In genomic region chr22:45435544-45436139, GRCh38 we compare ENCODE assay signal across 8 cellular contexts. TPM values are rescaled to one million over a fixed set of nuclear protein-coding genes. Genes with fewer than 3 reads are reported as not detected.
DNase-seq lines count a peak whose midpoint lies in the region; ATAC-seq, FAIRE-seq and TF ChIP-seq lines count a peak whose summit lies in the region.

No MANE protein-coding gene starts in this region.

- H3K9ac ChIP-seq in HepG2 (ENCODE audit: insufficient read depth, low read depth, low read length): peak overlapping the region; percentile 64

- no peak overlapping the region for H3K4me3 Mint-ChIP-seq in activated CD4-positive, alpha-beta T cell treated with anti-CD3 and anti-CD28 coated beads, Interleukin-2, amount 10 ng/mL, durations not matched to agents 7 days and 5 days

- no peaks in the 10 kb centered on the region for H3K27me3 Mint-ChIP-seq in activated CD4-positive, alpha-beta T cell treated with anti-CD3 and anti-CD28 coated beads, Interleukin-2, amount 10 ng/mL, durations not matched to agents 7 days and 5 days

- H3K27ac ChIP-seq in HepG2 (ENCODE audit: extremely low read length, insufficient read depth, low read length): peak overlapping the region; percentile 20

- no peaks in the 10 kb centered on the region for H3K9me3 ChIP-seq in HepG2 (ENCODE audit: low read length)

- no peaks in the 10 kb centered on the region for H3K36me3 Mint-ChIP-seq in activated CD4-positive, alpha-beta T cell treated with anti-CD3 and anti-CD28 coated beads, Interleukin-2, amount 10 ng/mL, durations not matched to agents 7 days and 5 days (ENCODE audit: low read depth)

- FAIRE-seq in HepG2 (lab: Jason Lieb, UNC): peak; percentile 97

- peaks cover 38% of the 10 kb centered on the region for H3K4me1 ChIP-seq in HepG2 (ENCODE audit: insufficient read depth, low read length)

- peak; percentile 86 for TF ChIP-seq RAD21 in HepG2 (CRISPR knock-in tag; IDR thresholded peaks at IDR 0.05)

- peak overlapping the region; percentile 98 for H2AFZ ChIP-seq in HepG2 (ENCODE audit: low read length)

- BruUV-seq in HepG2 (replicated peaks; lab: Mats Ljungman, UMichigan): no TSS peak

- in situ Hi-C loops in HepG2 (cut with HindIII; ENCODE audit: extremely low pct_ligation_motif_present, low pct_unique_long_range_greater_than_20kb): no loop called here

- DNase-seq in AG09309 (ENCODE audit: low read depth) (peak; percentile 73), GOT3 (lab: John Stamatoyannopoulos, UW) (peak; percentile 50), NCI-H524 (lab: John Stamatoyannopoulos, UW) (peak; percentile 64 to 85), dermis blood vessel endothelial cell (peak; percentile 95), HepG2 (ENCODE audit: low spot score) (peak; percentile 75), OCI-M2 (lab: John Stamatoyannopoulos, UW; ENCODE audit: unreplicated experiment) (no peak)
- peak; percentile 83 for DNase-seq in activated CD4-positive, alpha-beta T cell treated with anti-CD3 and anti-CD28 coated beads, Interleukin-2, amount 10 ng/mL, durations not matched to agents 7 days and 5 days
- DNase-seq in stimulated activated CD4-positive, alpha-beta T cell treated with anti-CD3 and anti-CD28 coated beads, Interleukin-1b, Interleukin-23, amount 100 ng/mL, for 48 hours: peak; percentile 75

- H3K27me3 ChIP-seq in HepG2 (ENCODE audit: control insufficient read depth in 1 of 2, insufficient read depth in 2 of 2, low read length in 2 of 2): no peaks in the 10 kb centered on the region; a peak in 1 of 5 replicates

- ATAC-seq in HepG2: peak; percentile 91

- H3K9me3 Mint-ChIP-seq in activated CD4-positive, alpha-beta T cell treated with anti-CD3 and anti-CD28 coated beads, Interleukin-2, amount 10 ng/mL, durations not matched to agents 7 days and 5 days: no peaks in the 10 kb centered on the region

- H3K4me1 Mint-ChIP-seq in activated CD4-positive, alpha-beta T cell treated with anti-CD3 and anti-CD28 coated beads, Interleukin-2, amount 10 ng/mL, durations not matched to agents 7 days and 5 days: peaks cover 16% of the 10 kb centered on the region

- TF ChIP-seq EP300 in HepG2 (IDR thresholded peaks at IDR 0.05; ENCODE audit: low read depth in 2 of 2, low read length in 2 of 2): peak in 1 of 2 experiments; percentile 3; a peak in 1 of 4 replicates
- TF ChIP-seq EP300 in HepG2 (CRISPR knock-in tag; IDR thresholded peaks at IDR 0.05; ENCODE audit: borderline replicate concordance): no peak

- CTCF ChIA-PET in activated CD4-positive, alpha-beta T cell treated with anti-CD3 and anti-CD28 coated beads, Interleukin-2, amount 10 ng/mL, durations not matched to agents 7 days and 5 days (lab: Charles Lee): no interaction called here
- CTCF ChIA-PET in HepG2 (lab: Yijun Ruan, JAX; ENCODE audit: low intra/inter-chr PET ratio, low total read pairs): interaction anchor here (1.6 to 2.5 kb wide), 3 partner anchors 118 to 167 kb away, joined by 7 to 22 read pairs (median 8); partner anchors contain the start of gene UPK3A

- no peak overlapping the region for H3K27ac Mint-ChIP-seq in activated CD4-positive, alpha-beta T cell treated with anti-CD3 and anti-CD28 coated beads, Interleukin-2, amount 10 ng/mL, durations not matched to agents 7 days and 5 days

- peak overlapping the region; percentile 93 for H3K4me2 ChIP-seq in HepG2 (ENCODE audit: low read depth, low read length)

- no peak for TF ChIP-seq POLR2A in HepG2 (IDR thresholded peaks at IDR 0.05; ENCODE audit: insufficient read depth in 1 of 2, low read depth in 2 of 2, low read length in 2 of 2)

- intact Hi-C loops in HepG2 (cut with micrococcal nuclease; ENCODE audit: unreplicated experiment): loop anchor here (1.0 kb wide), 1 partner anchor 166 kb away; no protein-coding TSS in a partner anchor

- H4K20me1 ChIP-seq in HepG2 (ENCODE audit: insufficient read depth, low read length): no peaks in the 10 kb centered on the region

- H3K36me3 ChIP-seq in HepG2 (replicated peaks in 1 of 2; ENCODE audit: control insufficient read depth in 1 of 2, insufficient read depth in 2 of 2, low read length in 2 of 2): no peaks in the 10 kb centered on the region

- whole genome bisulfite sequencing in HepG2 (ENCODE audit: low lambda C conversion rate): 4% methylated on average over 18 of the region's 20 CpGs

- POLR2A ChIA-PET in activated CD4-positive, alpha-beta T cell treated with anti-CD3 and anti-CD28 coated beads, Interleukin-2, amount 10 ng/mL, durations not matched to agents 7 days and 5 days (lab: Charles Lee): no interaction called here
- POLR2A ChIA-PET in HepG2 (lab: Yijun Ruan, JAX): no interaction called here

- H3K4me3 ChIP-seq in AG09309 (ENCODE audit: control insufficient read depth, low read depth, low read length): no peak overlapping the region
- peak overlapping the region in 2 of 3 experiments; percentile 23 to 68; a peak in 4 of 6 replicates for H3K4me3 ChIP-seq in HepG2 (replicated peaks in 1 of 3; ENCODE audit: insufficient read depth in 1 of 3, low read depth in 2 of 3, low read length in 3 of 3)

- no peaks in the 10 kb centered on the region for H3K79me2 ChIP-seq in HepG2 (ENCODE audit: insufficient read depth, low read length)

- TF ChIP-seq CTCF in AG09309 (IDR thresholded peaks at IDR 0.05; ENCODE audit: control insufficient read depth, insufficient read depth, low read depth, low read length, missing control alignments) (peak; percentile 94), HepG2 (CRISPR knock-in tag; IDR thresholded peaks at IDR 0.05) (peak; percentile 97)

RNA-seq across cellular contexts. Expression of gene RIBC2, which starts 22.1 kb away (rescaled TPM):
- 1 to 10 TPM; 4.8 to 7.0 TPM for total RNA-seq in activated CD4-positive, alpha-beta T cell treated with anti-CD3 and anti-CD28 coated beads, Interleukin-2, amount 10 ng/mL, durations not matched to agents 7 days and 5 days
- total RNA-seq in dermis blood vessel endothelial cell: 0.34 and 1.3 TPM in 2 replicates
- 0.55 and 0.81 TPM in 2 replicates for total RNA-seq in HepG2 (2016; rRNA removed; fragmentation: Illumina TruSeq; extraction: Trizol)
- total RNA-seq in HepG2 (2016; cell fraction: cytosol; rRNA removed; fragmentation: Illumina TruSeq; extraction: Trizol; ENCODE audit: low read depth): 0.53 TPM in 1 of 2 replicates, not detected in the other
- 0.50 and 0.54 TPM in 2 replicates for total RNA-seq in HepG2 (2016; cell fraction: insoluble cytoplasmic fraction; rRNA removed; fragmentation: Illumina TruSeq; extraction: Trizol)
- total RNA-seq in HepG2 (2016; cell fraction: membrane; rRNA removed; fragmentation: Illumina TruSeq; extraction: Trizol): 0.19 and 0.24 TPM in 2 replicates
- 0.97 and 1.2 TPM in 2 replicates for total RNA-seq in HepG2 (2016; cell fraction: nucleus; rRNA removed; fragmentation: Illumina TruSeq; extraction: Trizol)
- polyA plus RNA-seq in HepG2 (2011; rRNA removed): not detected in 2 replicates
- 0.08 TPM in 1 of 2 replicates, not detected in the other for polyA plus RNA-seq in HepG2 (2011; cell fraction: cytosol; rRNA removed)
- polyA plus RNA-seq in HepG2 (2011; cell fraction: nucleus; rRNA removed): 0.19 and 0.39 TPM in 2 replicates
- not detected in 2 replicates for polyA plus RNA-seq in HepG2 (2012)
- 0.24 TPM in 1 of 2 replicates, not detected in the other for polyA plus RNA-seq in HepG2 (2016; cell fraction: cytosol; fragmentation: Illumina TruSeq; extraction: Trizol; ENCODE audit: low read depth)
- 0.72 and 0.81 TPM in 2 replicates for polyA plus RNA-seq in HepG2 (2016; cell fraction: insoluble cytoplasmic fraction; fragmentation: Illumina TruSeq; extraction: Trizol; ENCODE audit: low read depth)
- 0.16 and 0.27 TPM in 2 replicates for polyA plus RNA-seq in HepG2 (2016; cell fraction: membrane; fragmentation: Illumina TruSeq; extraction: Trizol; ENCODE audit: low read depth)
- 0.76 and 2.4 TPM in 2 replicates for polyA plus RNA-seq in HepG2 (2016; cell fraction: nucleus; fragmentation: Illumina TruSeq; extraction: Trizol; ENCODE audit: insufficient read depth, low read depth)
- polyA minus RNA-seq in HepG2 (2011; rRNA and poly(A)+ RNA removed; ENCODE audit: low replicate concordance): 0.28 and 1.9 TPM in 2 replicates
- polyA minus RNA-seq in HepG2 (2011; cell fraction: cytosol; rRNA and poly(A)+ RNA removed): 0.44 TPM in 1 of 2 replicates, not detected in the other
- polyA minus RNA-seq in HepG2 (2011; cell fraction: nucleus; rRNA and poly(A)+ RNA removed): 0.52 and 0.75 TPM in 2 replicates

RNA-seq across cellular contexts. Expression of gene SMC1B, which starts 22.2 kb away (rescaled TPM):
- total RNA-seq in activated CD4-positive, alpha-beta T cell treated with anti-CD3 and anti-CD28 coated beads, Interleukin-2, amount 10 ng/mL, durations not matched to agents 7 days and 5 days: under 1 TPM; 0.58 to 0.64 TPM
- total RNA-seq in dermis blood vessel endothelial cell (not detected in 2 replicates), HepG2 (2016; rRNA removed; fragmentation: Illumina TruSeq; extraction: Trizol) (not detected in 2 replicates)
- total RNA-seq in HepG2 (2016; cell fraction: cytosol; rRNA removed; fragmentation: Illumina TruSeq; extraction: Trizol; ENCODE audit: low read depth): not detected in 2 replicates
- total RNA-seq in HepG2 (2016; cell fraction: insoluble cytoplasmic fraction; rRNA removed; fragmentation: Illumina TruSeq; extraction: Trizol): not detected in 2 replicates
- not detected in 2 replicates for total RNA-seq in HepG2 (2016; cell fraction: membrane; rRNA removed; fragmentation: Illumina TruSeq; extraction: Trizol)
- not detected in 2 replicates for total RNA-seq in HepG2 (2016; cell fraction: nucleus; rRNA removed; fragmentation: Illumina TruSeq; extraction: Trizol)
- polyA plus RNA-seq in HepG2 (2011; rRNA removed): not detected in 2 replicates
- not detected in 2 replicates for polyA plus RNA-seq in HepG2 (2011; cell fraction: cytosol; rRNA removed)
- polyA plus RNA-seq in HepG2 (2011; cell fraction: nucleus; rRNA removed): not detected in 2 replicates
- polyA plus RNA-seq in HepG2 (2012): 0.04 TPM in 1 of 2 replicates, not detected in the other
- not detected in 2 replicates for polyA plus RNA-seq in HepG2 (2016; cell fraction: cytosol; fragmentation: Illumina TruSeq; extraction: Trizol; ENCODE audit: low read depth)
- not detected in 2 replicates for polyA plus RNA-seq in HepG2 (2016; cell fraction: insoluble cytoplasmic fraction; fragmentation: Illumina TruSeq; extraction: Trizol; ENCODE audit: low read depth)
- polyA plus RNA-seq in HepG2 (2016; cell fraction: membrane; fragmentation: Illumina TruSeq; extraction: Trizol; ENCODE audit: low read depth): not detected in 2 replicates
- not detected in 2 replicates for polyA plus RNA-seq in HepG2 (2016; cell fraction: nucleus; fragmentation: Illumina TruSeq; extraction: Trizol; ENCODE audit: insufficient read depth, low read depth)
- not detected in 2 replicates for polyA minus RNA-seq in HepG2 (2011; rRNA and poly(A)+ RNA removed; ENCODE audit: low replicate concordance)
- not detected in 2 replicates for polyA minus RNA-seq in HepG2 (2011; cell fraction: cytosol; rRNA and poly(A)+ RNA removed)
- polyA minus RNA-seq in HepG2 (2011; cell fraction: nucleus; rRNA and poly(A)+ RNA removed): not detected in 2 replicates
